ENCODE assay signal across 1 cellular context in genomic region chr1:207069059-207069458, GRCh38.
TF ChIP-seq lines count a peak whose summit lies in the region.

No MANE protein-coding gene starts in this region.

TF ChIP-seq in SK-N-SH treated with all-trans-retinoic acid at 6 μM for 48 hours, 23 proteins besides CTCF, POLR2A, EP300 and RAD21 (continued from another document):
- TF ChIP-seq, protein P1, sequence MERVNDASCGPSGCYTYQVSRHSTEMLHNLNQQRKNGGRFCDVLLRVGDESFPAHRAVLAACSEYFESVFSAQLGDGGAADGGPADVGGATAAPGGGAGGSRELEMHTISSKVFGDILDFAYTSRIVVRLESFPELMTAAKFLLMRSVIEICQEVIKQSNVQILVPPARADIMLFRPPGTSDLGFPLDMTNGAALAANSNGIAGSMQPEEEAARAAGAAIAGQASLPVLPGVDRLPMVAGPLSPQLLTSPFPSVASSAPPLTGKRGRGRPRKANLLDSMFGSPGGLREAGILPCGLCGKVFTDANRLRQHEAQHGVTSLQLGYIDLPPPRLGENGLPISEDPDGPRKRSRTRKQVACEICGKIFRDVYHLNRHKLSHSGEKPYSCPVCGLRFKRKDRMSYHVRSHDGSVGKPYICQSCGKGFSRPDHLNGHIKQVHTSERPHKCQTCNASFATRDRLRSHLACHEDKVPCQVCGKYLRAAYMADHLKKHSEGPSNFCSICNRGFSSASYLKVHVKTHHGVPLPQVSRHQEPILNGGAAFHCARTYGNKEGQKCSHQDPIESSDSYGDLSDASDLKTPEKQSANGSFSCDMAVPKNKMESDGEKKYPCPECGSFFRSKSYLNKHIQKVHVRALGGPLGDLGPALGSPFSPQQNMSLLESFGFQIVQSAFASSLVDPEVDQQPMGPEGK (CRISPR knock-in tag; IDR thresholded peaks at IDR 0.05; ENCODE audit: borderline replicate concordance): no peak
- TF ChIP-seq ARNTL (CRISPR knock-in tag; IDR thresholded peaks at IDR 0.05; ENCODE audit: borderline replicate concordance, low read depth) (no peak), GLIS3 (CRISPR knock-in tag; IDR thresholded peaks at IDR 0.05) (no peak), ZNF8 (CRISPR knock-in tag; IDR thresholded peaks at IDR 0.05) (no peak), BACH2 (CRISPR knock-in tag; IDR thresholded peaks at IDR 0.05; ENCODE audit: borderline replicate concordance) (no peak), POU6F1 (CRISPR knock-in tag; IDR thresholded peaks at IDR 0.05; ENCODE audit: borderline replicate concordance, low read depth) (no peak), ZFP3 (CRISPR knock-in tag; IDR thresholded peaks at IDR 0.05) (no peak), CSDC2 (CRISPR knock-in tag; IDR thresholded peaks at IDR 0.05) (no peak), OSR1 (CRISPR knock-in tag; IDR thresholded peaks at IDR 0.05) (no peak), ZNF565 (CRISPR knock-in tag; conservative IDR thresholded peaks at IDR 0.05; ENCODE audit: low read depth) (no peak), TCF4 (CRISPR knock-in tag; IDR thresholded peaks at IDR 0.05; ENCODE audit: borderline replicate concordance) (no peak)
- TF ChIP-seq, protein P2, sequence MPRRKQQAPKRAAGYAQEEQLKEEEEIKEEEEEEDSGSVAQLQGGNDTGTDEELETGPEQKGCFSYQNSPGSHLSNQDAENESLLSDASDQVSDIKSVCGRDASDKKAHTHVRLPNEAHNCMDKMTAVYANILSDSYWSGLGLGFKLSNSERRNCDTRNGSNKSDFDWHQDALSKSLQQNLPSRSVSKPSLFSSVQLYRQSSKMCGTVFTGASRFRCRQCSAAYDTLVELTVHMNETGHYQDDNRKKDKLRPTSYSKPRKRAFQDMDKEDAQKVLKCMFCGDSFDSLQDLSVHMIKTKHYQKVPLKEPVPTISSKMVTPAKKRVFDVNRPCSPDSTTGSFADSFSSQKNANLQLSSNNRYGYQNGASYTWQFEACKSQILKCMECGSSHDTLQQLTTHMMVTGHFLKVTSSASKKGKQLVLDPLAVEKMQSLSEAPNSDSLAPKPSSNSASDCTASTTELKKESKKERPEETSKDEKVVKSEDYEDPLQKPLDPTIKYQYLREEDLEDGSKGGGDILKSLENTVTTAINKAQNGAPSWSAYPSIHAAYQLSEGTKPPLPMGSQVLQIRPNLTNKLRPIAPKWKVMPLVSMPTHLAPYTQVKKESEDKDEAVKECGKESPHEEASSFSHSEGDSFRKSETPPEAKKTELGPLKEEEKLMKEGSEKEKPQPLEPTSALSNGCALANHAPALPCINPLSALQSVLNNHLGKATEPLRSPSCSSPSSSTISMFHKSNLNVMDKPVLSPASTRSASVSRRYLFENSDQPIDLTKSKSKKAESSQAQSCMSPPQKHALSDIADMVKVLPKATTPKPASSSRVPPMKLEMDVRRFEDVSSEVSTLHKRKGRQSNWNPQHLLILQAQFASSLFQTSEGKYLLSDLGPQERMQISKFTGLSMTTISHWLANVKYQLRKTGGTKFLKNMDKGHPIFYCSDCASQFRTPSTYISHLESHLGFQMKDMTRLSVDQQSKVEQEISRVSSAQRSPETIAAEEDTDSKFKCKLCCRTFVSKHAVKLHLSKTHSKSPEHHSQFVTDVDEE (CRISPR knock-in tag; IDR thresholded peaks at IDR 0.05): no peak
TF ChIP-seq in SK-N-SH treated with all-trans-retinoic acid at 6 μM for 48 hours: peak in this region for 0.
